In the genomic region with DNA sequence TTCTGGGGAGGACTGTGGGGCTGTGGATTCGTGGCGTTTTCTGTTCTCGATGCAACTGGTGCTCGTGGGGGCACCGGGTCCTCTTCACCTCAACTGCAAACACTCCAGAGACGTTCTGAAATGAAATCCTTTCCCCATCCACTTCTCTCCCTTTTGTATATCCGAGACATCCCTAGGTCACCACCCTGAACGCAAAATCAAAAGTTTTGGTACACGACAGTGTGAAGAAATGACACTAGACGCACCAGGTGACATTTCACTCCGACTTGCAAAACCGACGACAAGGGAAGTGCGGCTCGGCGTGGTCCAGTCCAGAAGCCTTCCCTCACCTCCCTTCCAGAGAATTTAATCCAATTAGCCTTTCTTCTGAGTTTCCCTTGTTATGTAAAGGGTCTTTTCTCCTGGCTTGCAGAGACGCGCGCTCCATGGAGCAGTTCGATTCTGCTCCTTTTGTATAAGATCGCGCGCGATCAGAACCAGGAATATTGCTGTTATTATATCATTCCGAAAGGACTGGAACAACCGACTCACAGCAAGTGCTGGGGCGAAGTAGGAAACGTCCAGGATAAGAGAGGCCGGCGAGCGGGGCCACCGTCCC, we compare ENCODE assay signal across 19 cellular contexts. TPM values are rescaled to one million over a fixed set of nuclear protein-coding genes. Genes with fewer than 3 reads are reported as not detected.
DNase-seq lines count a peak whose midpoint lies in the region; ATAC-seq, FAIRE-seq and TF ChIP-seq lines count a peak whose summit lies in the region.
"Had no signal": no experiment of that assay in that cellular context is flagged by ENCODE, and none has a peak within 500 bp of the region (broad histone marks: within the 10 kb centered on the region; RNA-seq: fewer than 3 reads in every experiment).

No MANE protein-coding gene starts in this region.

- FAIRE-seq in A549 (lab: Jason Lieb, UNC) (no peak), urothelium cell line (lab: Jason Lieb, UNC) (no peak)

- peaks cover 47% of the 10 kb centered on the region for H3K4me1 Mint-ChIP-seq in chondrocyte (ENCODE audit: low read depth)
- peaks cover 28% of the 10 kb centered on the region for H3K4me1 Mint-ChIP-seq in mesothelial cell of epicardium

- TF ChIP-seq POLR2A in A549 (IDR thresholded peaks at IDR 0.05; ENCODE audit: low read length) (no peak), lower leg skin (IDR thresholded peaks at IDR 0.05) (no peak), spleen (IDR thresholded peaks at IDR 0.05) (no peak)

- intact Hi-C loops in lower leg skin (cut with DNase I; ENCODE audit: low total_unique reads) (no loop called here), spleen (cut with DNase I; ENCODE audit: low total_unique reads) (no loop called here)

- H3K9me3 Mint-ChIP-seq in chondrocyte (ENCODE audit: low read depth) (no peaks in the 10 kb centered on the region), mesothelial cell of epicardium (no peaks in the 10 kb centered on the region)
- H3K9me3 Mint-ChIP-seq: activated B cell treated with CpG ODN at 0.5 μM for 24 hours, memory B cell had no signal

- H3K27me3 Mint-ChIP-seq in chondrocyte (ENCODE audit: low read depth) (peaks cover 85% of the 10 kb centered on the region), mesothelial cell of epicardium (ENCODE audit: low read depth) (peaks cover 99% of the 10 kb centered on the region)

- H3K4me2 ChIP-seq in A549: peak overlapping the region; percentile 86
- H3K4me2 ChIP-seq: BLaER1 treated with 17β-estradiol and CSF1 and Interleukin-3, amounts not matched to agents 10 nM and 100 nM; PC-9 had no signal

- TF ChIP-seq CTCF in A549 (IDR thresholded peaks at IDR 0.05) (no peak), chondrocyte (IDR thresholded peaks at IDR 0.05) (no peak), mesothelial cell of epicardium (IDR thresholded peaks at IDR 0.05; ENCODE audit: unreplicated experiment) (no peak), lower leg skin (IDR thresholded peaks at IDR 0.05) (no peak), spleen (IDR thresholded peaks at IDR 0.05 in 8 of 11, conservative IDR thresholded peaks at IDR 0.05 in 3 of 11) (no peak)

- H3K4me3 ChIP-seq in A549: peak overlapping the region; percentile 43
- H3K4me3 ChIP-seq in lower leg skin (ENCODE audit: low read depth, poor library complexity, severe bottlenecking): no peak overlapping the region
- H3K4me3 ChIP-seq in spleen: peak overlapping the region in 1 of 8 donors; percentile 10
- H3K4me3 ChIP-seq: colonic mucosa, PC-9, uterus had no signal

- ATAC-seq in A549: no peak; a peak in 1 of 6 replicates

- WGBS in A549 (ENCODE audit: missing lambda C conversion rate): 21% methylated on average over 32 of the region's 32 CpGs
- WGBS in lower leg skin, 2 donors: 3 to 4% methylated on average over 32 of the region's 32 CpGs
- WGBS in spleen, 5 donors: 5 to 12% (median 6%) methylated on average over 30 to 32 of the region's 32 CpGs

- TF ChIP-seq RAD21 in A549 (conservative IDR thresholded peaks at IDR 0.05 in 1 of 2, IDR thresholded peaks at IDR 0.05 in 1 of 2): no peak

- H3K4me1 ChIP-seq in A549 (peaks cover 58% of the 10 kb centered on the region), spleen (peaks cover 25 to 71% (median 53%) of the 10 kb centered on the region in 6 donors)
- H3K4me1 ChIP-seq: colonic mucosa had no signal

- H3K9me3 ChIP-seq in A549 (no peaks in the 10 kb centered on the region), spleen (no peaks in the 10 kb centered on the region)
- H3K9me3 ChIP-seq: colonic mucosa, uterus had no signal

- H3K27ac ChIP-seq in A549 (no peak overlapping the region), spleen (no peak overlapping the region)
- H3K27ac ChIP-seq: BLaER1 treated with 17β-estradiol and CSF1 and Interleukin-3, amounts not matched to agents 10 nM and 100 nM; colonic mucosa; PC-9; uterus had no signal

- CTCF ChIA-PET in A549 (lab: Yijun Ruan, JAX): no interaction called here

- H3K4me3 Mint-ChIP-seq in chondrocyte (ENCODE audit: unreplicated experiment): peak overlapping the region; percentile 61
- peak overlapping the region; percentile 3 for H3K4me3 Mint-ChIP-seq in mesothelial cell of epicardium
- H3K4me3 Mint-ChIP-seq: activated B cell treated with CpG ODN at 0.5 μM for 24 hours, memory B cell had no signal

- POLR2A ChIA-PET in A549 (lab: Yijun Ruan, JAX): no interaction called here

- H3K36me3 ChIP-seq in spleen: no peaks in the 10 kb centered on the region
- H3K36me3 ChIP-seq: BLaER1 treated with 17β-estradiol and CSF1 and Interleukin-3, amounts not matched to agents 10 nM and 100 nM; colonic mucosa; uterus had no signal

- H3K27ac Mint-ChIP-seq in chondrocyte (ENCODE audit: unreplicated experiment) (no peak overlapping the region), mesothelial cell of epicardium (no peak overlapping the region)
- H3K27ac Mint-ChIP-seq: activated B cell treated with CpG ODN at 0.5 μM for 24 hours, memory B cell had no signal

- no peaks in the 10 kb centered on the region for H3K36me3 Mint-ChIP-seq in chondrocyte (ENCODE audit: low read depth)
- H3K36me3 Mint-ChIP-seq in mesothelial cell of epicardium: no peaks in the 10 kb centered on the region
- H3K36me3 Mint-ChIP-seq: memory B cell had no signal

- TF ChIP-seq EP300 in A549 (IDR thresholded peaks at IDR 0.05): no peak

- peaks cover 8 to 100% (median 99%) of the 10 kb centered on the region in 7 donors for H3K27me3 ChIP-seq in spleen (replicated peaks in 1 of 7)

- DNase-seq in A549 (ENCODE audit: low read depth in 1 of 2, low spot score in 1 of 2) (no peak), DMS53 (lab: John Stamatoyannopoulos, UW) (peak; percentile 74), chondrocyte (ENCODE audit: low spot score) (no peak), mesothelial cell of epicardium (ENCODE audit: low spot score in 2 of 2, unreplicated experiment in 2 of 2) (no peak), lower leg skin (ENCODE audit: low spot score in 2 of 2) (no peak), spleen (no peak), HT-29 (ENCODE audit: low spot score) (no peak), urothelium cell line (ENCODE audit: low spot score) (no peak)
- DNase-seq: activated B cell treated with CpG ODN at 0.5 μM for 24 hours; colonic mucosa; EL; MV-4-11; NCI-H2227 treated with DMSO at 0.1 percent for 48 hours; PC-9; stimulated activated CD4-positive, alpha-beta T cell treated with anti-CD3 and anti-CD28 coated beads, Interleukin-2, amount 100 ng/mL, for 24 hours; uterus had no signal

TF ChIP-seq in A549, 52 proteins besides CTCF, POLR2A, EP300 and RAD21:
- TF ChIP-seq, protein P1, sequence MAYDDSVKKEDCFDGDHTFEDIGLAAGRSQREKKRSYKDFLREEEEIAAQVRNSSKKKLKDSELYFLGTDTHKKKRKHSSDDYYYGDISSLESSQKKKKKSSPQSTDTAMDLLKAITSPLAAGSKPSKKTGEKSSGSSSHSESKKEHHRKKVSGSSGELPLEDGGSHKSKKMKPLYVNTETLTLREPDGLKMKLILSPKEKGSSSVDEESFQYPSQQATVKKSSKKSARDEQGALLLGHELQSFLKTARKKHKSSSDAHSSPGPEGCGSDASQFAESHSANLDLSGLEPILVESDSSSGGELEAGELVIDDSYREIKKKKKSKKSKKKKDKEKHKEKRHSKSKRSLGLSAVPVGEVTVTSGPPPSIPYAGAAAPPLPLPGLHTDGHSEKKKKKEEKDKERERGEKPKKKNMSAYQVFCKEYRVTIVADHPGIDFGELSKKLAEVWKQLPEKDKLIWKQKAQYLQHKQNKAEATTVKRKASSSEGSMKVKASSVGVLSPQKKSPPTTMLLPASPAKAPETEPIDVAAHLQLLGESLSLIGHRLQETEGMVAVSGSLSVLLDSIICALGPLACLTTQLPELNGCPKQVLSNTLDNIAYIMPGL (CRISPR knock-in tag; IDR thresholded peaks at IDR 0.05; ENCODE audit: borderline replicate concordance): no peak
- TF ChIP-seq KDM5A (IDR thresholded peaks at IDR 0.05): no peak
- no peak for TF ChIP-seq CBX8 (IDR thresholded peaks at IDR 0.05)
- TF ChIP-seq HDAC2 (IDR thresholded peaks at IDR 0.05): no peak
- TF ChIP-seq RNF2 (IDR thresholded peaks at IDR 0.05; ENCODE audit: borderline replicate concordance, low read depth): no peak
- TF ChIP-seq, protein P2, sequence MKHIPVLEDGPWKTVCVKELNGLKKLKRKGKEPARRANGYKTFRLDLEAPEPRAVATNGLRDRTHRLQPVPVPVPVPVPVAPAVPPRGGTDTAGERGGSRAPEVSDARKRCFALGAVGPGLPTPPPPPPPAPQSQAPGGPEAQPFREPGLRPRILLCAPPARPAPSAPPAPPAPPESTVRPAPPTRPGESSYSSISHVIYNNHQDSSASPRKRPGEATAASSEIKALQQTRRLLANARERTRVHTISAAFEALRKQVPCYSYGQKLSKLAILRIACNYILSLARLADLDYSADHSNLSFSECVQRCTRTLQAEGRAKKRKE (CRISPR knock-in tag; IDR thresholded peaks at IDR 0.05; ENCODE audit: low read depth): no peak
- no peak for TF ChIP-seq NR3C1 (IDR thresholded peaks at IDR 0.05)
- TF ChIP-seq SREBF2 (IDR thresholded peaks at IDR 0.05): no peak
- TF ChIP-seq, protein P3, sequence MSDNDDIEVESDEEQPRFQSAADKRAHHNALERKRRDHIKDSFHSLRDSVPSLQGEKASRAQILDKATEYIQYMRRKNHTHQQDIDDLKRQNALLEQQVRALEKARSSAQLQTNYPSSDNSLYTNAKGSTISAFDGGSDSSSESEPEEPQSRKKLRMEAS (IDR thresholded peaks at IDR 0.05): no peak
- TF ChIP-seq ZNF302 (CRISPR knock-in tag; IDR thresholded peaks at IDR 0.05): no peak
- TF ChIP-seq FOXS1 (CRISPR knock-in tag; IDR thresholded peaks at IDR 0.05): no peak
- no peak for TF ChIP-seq FOSL2 (IDR thresholded peaks at IDR 0.05)
- TF ChIP-seq FOSL2 (CRISPR knock-in tag; IDR thresholded peaks at IDR 0.05): no peak
- no peak for TF ChIP-seq CBX2 (IDR thresholded peaks at IDR 0.05; ENCODE audit: borderline replicate concordance, low read depth)
- no peak for TF ChIP-seq CHD4 (IDR thresholded peaks at IDR 0.05; ENCODE audit: borderline replicate concordance)

RNA-seq across cellular contexts. Expression of a gene that starts 2.5 kb away (rescaled TPM):
- polyA plus RNA-seq in A549 (2011; rRNA removed): 0.04 TPM in 1 of 2 replicates, not detected in the other
- polyA plus RNA-seq in A549 (2012; cell fraction: cytosol; rRNA removed): not detected in 2 replicates
- not detected in 2 replicates for polyA plus RNA-seq in A549 (2012; cell fraction: nucleus; rRNA removed)
- polyA plus RNA-seq in A549 (2017; fragmentation: RNase III; extraction: RNeasy Plus Mini Kit Qiagen cat#74134 plus additional on column Dnase treatment): not detected in 3 replicates
- not detected in 2 replicates for polyA minus RNA-seq in A549 (2011; rRNA and poly(A)+ RNA removed)
- not detected in 3 replicates for total RNA-seq in chondrocyte
- total RNA-seq in mesothelial cell of epicardium: not detected in 3 replicates
- total RNA-seq in lower leg skin: not detected
- total RNA-seq in spleen: not detected
- polyA plus RNA-seq in spleen: not detected
- not detected in 2 replicates for total RNA-seq in HT-29 (2014; rRNA removed; shearing (Covaris generic))
- total RNA-seq: activated B cell treated with CpG ODN at 0.5 μM for 24 hours, colonic mucosa, PC-9, pulmonary artery endothelial cell, uterus had no signal
